24 cellular contexts compared by ENCODE assay signal in the genomic region with DNA sequence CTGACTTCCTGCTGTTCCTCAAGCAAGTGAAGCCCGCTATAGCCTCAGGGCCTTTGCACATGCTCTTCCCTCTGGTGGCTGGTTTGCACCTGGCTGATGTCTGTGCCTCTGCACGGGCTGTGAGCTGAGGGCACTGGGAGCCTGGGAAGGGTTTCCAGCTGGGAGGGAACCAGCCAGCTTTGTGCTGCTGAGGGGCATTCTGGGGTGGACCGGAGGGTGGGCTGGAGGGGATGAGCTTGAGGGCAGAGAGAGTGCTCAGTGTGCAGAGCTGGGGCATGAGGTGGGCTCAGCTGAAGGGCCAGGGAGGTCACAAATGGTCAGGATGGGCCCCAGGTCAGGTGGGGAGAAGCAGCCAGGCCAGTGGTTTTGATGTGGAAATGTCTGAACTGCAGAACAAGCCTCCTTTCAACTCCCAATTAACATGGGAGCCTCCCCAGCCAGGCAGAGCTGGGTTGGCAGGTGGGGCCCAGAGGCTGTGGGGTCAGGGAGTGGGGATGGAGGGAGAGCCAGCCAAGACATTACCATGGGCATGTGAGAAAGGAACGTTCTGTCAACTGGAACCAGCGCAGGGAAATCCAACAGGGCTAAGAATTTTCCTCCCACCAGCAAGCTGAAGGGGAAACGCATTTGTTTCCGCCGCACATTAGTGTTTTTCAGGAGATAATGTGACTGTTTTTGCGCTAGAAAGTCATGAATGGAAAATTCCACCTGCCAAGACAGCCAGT.
DNase-seq lines count a peak whose midpoint lies in the region; ATAC-seq, FAIRE-seq and TF ChIP-seq lines count a peak whose summit lies in the region.
"Had no signal": no experiment of that assay in that cellular context is flagged by ENCODE, and none has a peak within 500 bp of the region (broad histone marks: within the 10 kb centered on the region; RNA-seq: fewer than 3 reads in every experiment).

No MANE protein-coding gene starts in this region.

- H3K9me3 ChIP-seq in RWPE2 (ENCODE audit: severe bottlenecking) = no peaks in the 10 kb centered on the region
- H3K9me3 ChIP-seq in sigmoid colon = no peaks in the 10 kb centered on the region
- H3K9me3 ChIP-seq: psoas muscle, SK-N-SH, upper lobe of left lung had no signal

- ATAC-seq in RWPE2 (ENCODE audit: low read depth) = no peak
- no peak for ATAC-seq in GM21526 (IDR thresholded peaks at IDR 0.05; ENCODE audit: low FRiP score, unreplicated experiment)
- ATAC-seq: foreskin keratinocyte, left ventricle myocardium superior, psoas muscle, T-helper 17 cell had no signal

- intact Hi-C loops in sigmoid colon (cut with DNase I) = no loop called here

- H3K4me3 ChIP-seq in RWPE2 (ENCODE audit: severe bottlenecking) (no peak overlapping the region), sigmoid colon (no peak overlapping the region)
- H3K4me3 ChIP-seq: psoas muscle, upper lobe of left lung had no signal

- no peak for TF ChIP-seq EP300 in sigmoid colon (IDR thresholded peaks at IDR 0.05)

- FAIRE-seq in RCC 7860 (lab: Jason Lieb, UNC) = no peak
- FAIRE-seq: A204.1 had no signal

- H3K27ac ChIP-seq in RWPE2 (ENCODE audit: poor library complexity, severe bottlenecking) (no peak overlapping the region), sigmoid colon (no peak overlapping the region)
- H3K27ac ChIP-seq: foreskin keratinocyte, psoas muscle, upper lobe of left lung had no signal

- no peak for TF ChIP-seq POLR2A in sigmoid colon (IDR thresholded peaks at IDR 0.05)

- 85% methylated on average over 9 of the region's 9 CpGs for WGBS in sigmoid colon, 2 donors

- H3K4me1 ChIP-seq in RWPE2 (ENCODE audit: insufficient read depth, poor library complexity, severe bottlenecking) (peaks cover 4% of the 10 kb centered on the region), sigmoid colon (no peaks in the 10 kb centered on the region)
- H3K4me1 ChIP-seq: psoas muscle, upper lobe of left lung had no signal

- H3K36me3 ChIP-seq in RWPE2 (ENCODE audit: low read depth) (no peaks in the 10 kb centered on the region), sigmoid colon (no peaks in the 10 kb centered on the region)
- H3K36me3 ChIP-seq: upper lobe of left lung had no signal

- DNase-seq in activated CD8-positive, alpha-beta memory T cell treated with anti-CD3 and anti-CD28 coated beads for 24 hours = peak; percentile 21
- no peak for DNase-seq in activated CD8-positive, alpha-beta memory T cell treated with anti-CD3 and anti-CD28 coated beads, Interleukin-2, amount 50 U/mL, for 48 hours
- DNase-seq in RWPE2 (ENCODE audit: low spot score) = peak; percentile 15
- peak; percentile 9 for DNase-seq in iPS-NIHi7 (ENCODE audit: extremely low spot score)
- peak; percentile 27 for DNase-seq in sigmoid colon
- DNase-seq in globus pallidus (ENCODE audit: low spot score) = no peak
- DNase-seq in RCC 7860 (ENCODE audit: low spot score) = no peak
- DNase-seq: DMS79; effector CD4-positive, alpha-beta T cell; foreskin keratinocyte; GF-D8; hippocampal formation; left ventricle myocardium superior; NCI-H187; NCI-H2171 treated with DMSO at 0.1 percent for 48 hours; NCI-H526 treated with DMSO at 0.1 percent for 48 hours; nephron progenitor cell; psoas muscle; RPMI8226; SK-N-SH; T-helper 17 cell; upper lobe of left lung had no signal

- no peaks in the 10 kb centered on the region for H3K27me3 ChIP-seq in RWPE2 (ENCODE audit: insufficient read depth, poor library complexity, severe bottlenecking)
- peaks cover 0 to 21% (median 6%) of the 10 kb centered on the region in 3 donors for H3K27me3 ChIP-seq in sigmoid colon
- H3K27me3 ChIP-seq: foreskin keratinocyte, upper lobe of left lung had no signal

- TF ChIP-seq CTCF in RWPE2 (IDR thresholded peaks at IDR 0.05; ENCODE audit: poor library complexity, severe bottlenecking) (no peak), sigmoid colon (IDR thresholded peaks at IDR 0.05) (no peak)

Comparison
In these comparisons a context has a peak if more than half of its experiments do, and no peak if none do; other contexts are left out.
1. DNase-seq: peak in activated CD8-positive, alpha-beta memory T cell treated with anti-CD3 and anti-CD28 coated beads for 24 hours (single experiment), RWPE2 (single experiment), iPS-NIHi7 (single experiment) and sigmoid colon (single experiment); none in activated CD8-positive, alpha-beta memory T cell treated with anti-CD3 and anti-CD28 coated beads, Interleukin-2, amount 50 U/mL, for 48 hours (single experiment), globus pallidus (single experiment) and RCC 7860 (single experiment).